In genomic region chr6:158255280-158255973, GRCh38 we compare ENCODE assay signal across 2 cellular contexts.
TF ChIP-seq lines count a peak whose summit lies in the region.

No MANE protein-coding gene starts in this region.

TF ChIP-seq in HepG2, 621 proteins besides CTCF, POLR2A, EP300 and RAD21 (continued from another document):
- TF ChIP-seq, protein P1, sequence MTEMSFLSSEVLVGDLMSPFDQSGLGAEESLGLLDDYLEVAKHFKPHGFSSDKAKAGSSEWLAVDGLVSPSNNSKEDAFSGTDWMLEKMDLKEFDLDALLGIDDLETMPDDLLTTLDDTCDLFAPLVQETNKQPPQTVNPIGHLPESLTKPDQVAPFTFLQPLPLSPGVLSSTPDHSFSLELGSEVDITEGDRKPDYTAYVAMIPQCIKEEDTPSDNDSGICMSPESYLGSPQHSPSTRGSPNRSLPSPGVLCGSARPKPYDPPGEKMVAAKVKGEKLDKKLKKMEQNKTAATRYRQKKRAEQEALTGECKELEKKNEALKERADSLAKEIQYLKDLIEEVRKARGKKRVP (CRISPR knock-in tag; IDR thresholded peaks at IDR 0.05) = peak in 1 of 2 experiments; percentile 72; a peak in 2 of 4 replicates
- TF ChIP-seq AGO1 (IDR thresholded peaks at IDR 0.05; ENCODE audit: low read depth, low read length, poor library complexity, severe bottlenecking) (no peak), ZFAT (CRISPR knock-in tag; conservative IDR thresholded peaks at IDR 0.05) (no peak), ZNF337 (CRISPR knock-in tag; IDR thresholded peaks at IDR 0.05; ENCODE audit: borderline replicate concordance, low read depth) (no peak), RBM39 (IDR thresholded peaks at IDR 0.05; ENCODE audit: low read depth, low read length, poor library complexity, severe bottlenecking) (no peak)
TF ChIP-seq in HepG2: peak in this region for 2.

TF ChIP-seq in WTC11, 78 proteins besides CTCF, POLR2A, EP300 and RAD21 (continued from another document):
- TF ChIP-seq, protein P2, sequence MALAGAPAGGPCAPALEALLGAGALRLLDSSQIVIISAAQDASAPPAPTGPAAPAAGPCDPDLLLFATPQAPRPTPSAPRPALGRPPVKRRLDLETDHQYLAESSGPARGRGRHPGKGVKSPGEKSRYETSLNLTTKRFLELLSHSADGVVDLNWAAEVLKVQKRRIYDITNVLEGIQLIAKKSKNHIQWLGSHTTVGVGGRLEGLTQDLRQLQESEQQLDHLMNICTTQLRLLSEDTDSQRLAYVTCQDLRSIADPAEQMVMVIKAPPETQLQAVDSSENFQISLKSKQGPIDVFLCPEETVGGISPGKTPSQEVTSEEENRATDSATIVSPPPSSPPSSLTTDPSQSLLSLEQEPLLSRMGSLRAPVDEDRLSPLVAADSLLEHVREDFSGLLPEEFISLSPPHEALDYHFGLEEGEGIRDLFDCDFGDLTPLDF (CRISPR knock-in tag; IDR thresholded peaks at IDR 0.05) = no peak
- TF ChIP-seq, protein P3, sequence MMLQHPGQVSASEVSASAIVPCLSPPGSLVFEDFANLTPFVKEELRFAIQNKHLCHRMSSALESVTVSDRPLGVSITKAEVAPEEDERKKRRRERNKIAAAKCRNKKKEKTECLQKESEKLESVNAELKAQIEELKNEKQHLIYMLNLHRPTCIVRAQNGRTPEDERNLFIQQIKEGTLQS (CRISPR knock-in tag; conservative IDR thresholded peaks at IDR 0.05) = no peak
- TF ChIP-seq CREB1 (CRISPR knock-in tag; IDR thresholded peaks at IDR 0.05) = no peak
- TF ChIP-seq ZBTB21 (CRISPR knock-in tag; IDR thresholded peaks at IDR 0.05; ENCODE audit: borderline replicate concordance) = no peak
- no peak for TF ChIP-seq TEAD1 (CRISPR knock-in tag; IDR thresholded peaks at IDR 0.05)
- no peak for TF ChIP-seq ZNF232 (CRISPR knock-in tag; IDR thresholded peaks at IDR 0.05)
- TF ChIP-seq NR1H2 (CRISPR knock-in tag; IDR thresholded peaks at IDR 0.05) = no peak
- no peak for TF ChIP-seq ZSCAN18 (CRISPR knock-in tag; IDR thresholded peaks at IDR 0.05)
- TF ChIP-seq PRRX2 (CRISPR knock-in tag; IDR thresholded peaks at IDR 0.05) = no peak
- no peak for TF ChIP-seq STAT6 (CRISPR knock-in tag; conservative IDR thresholded peaks at IDR 0.05; ENCODE audit: low read depth)
- TF ChIP-seq, protein P4, sequence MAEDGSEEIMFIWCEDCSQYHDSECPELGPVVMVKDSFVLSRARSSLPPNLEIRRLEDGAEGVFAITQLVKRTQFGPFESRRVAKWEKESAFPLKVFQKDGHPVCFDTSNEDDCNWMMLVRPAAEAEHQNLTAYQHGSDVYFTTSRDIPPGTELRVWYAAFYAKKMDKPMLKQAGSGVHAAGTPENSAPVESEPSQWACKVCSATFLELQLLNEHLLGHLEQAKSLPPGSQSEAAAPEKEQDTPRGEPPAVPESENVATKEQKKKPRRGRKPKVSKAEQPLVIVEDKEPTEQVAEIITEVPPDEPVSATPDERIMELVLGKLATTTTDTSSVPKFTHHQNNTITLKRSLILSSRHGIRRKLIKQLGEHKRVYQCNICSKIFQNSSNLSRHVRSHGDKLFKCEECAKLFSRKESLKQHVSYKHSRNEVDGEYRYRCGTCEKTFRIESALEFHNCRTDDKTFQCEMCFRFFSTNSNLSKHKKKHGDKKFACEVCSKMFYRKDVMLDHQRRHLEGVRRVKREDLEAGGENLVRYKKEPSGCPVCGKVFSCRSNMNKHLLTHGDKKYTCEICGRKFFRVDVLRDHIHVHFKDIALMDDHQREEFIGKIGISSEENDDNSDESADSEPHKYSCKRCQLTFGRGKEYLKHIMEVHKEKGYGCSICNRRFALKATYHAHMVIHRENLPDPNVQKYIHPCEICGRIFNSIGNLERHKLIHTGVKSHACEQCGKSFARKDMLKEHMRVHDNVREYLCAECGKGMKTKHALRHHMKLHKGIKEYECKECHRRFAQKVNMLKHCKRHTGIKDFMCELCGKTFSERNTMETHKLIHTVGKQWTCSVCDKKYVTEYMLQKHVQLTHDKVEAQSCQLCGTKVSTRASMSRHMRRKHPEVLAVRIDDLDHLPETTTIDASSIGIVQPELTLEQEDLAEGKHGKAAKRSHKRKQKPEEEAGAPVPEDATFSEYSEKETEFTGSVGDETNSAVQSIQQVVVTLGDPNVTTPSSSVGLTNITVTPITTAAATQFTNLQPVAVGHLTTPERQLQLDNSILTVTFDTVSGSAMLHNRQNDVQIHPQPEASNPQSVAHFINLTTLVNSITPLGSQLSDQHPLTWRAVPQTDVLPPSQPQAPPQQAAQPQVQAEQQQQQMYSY (CRISPR knock-in tag; IDR thresholded peaks at IDR 0.05) = no peak
- TF ChIP-seq OVOL2 (CRISPR knock-in tag; IDR thresholded peaks at IDR 0.05; ENCODE audit: borderline replicate concordance) = no peak
- no peak for TF ChIP-seq ZNF512 (CRISPR knock-in tag; IDR thresholded peaks at IDR 0.05; ENCODE audit: borderline replicate concordance)
- TF ChIP-seq, protein P5, sequence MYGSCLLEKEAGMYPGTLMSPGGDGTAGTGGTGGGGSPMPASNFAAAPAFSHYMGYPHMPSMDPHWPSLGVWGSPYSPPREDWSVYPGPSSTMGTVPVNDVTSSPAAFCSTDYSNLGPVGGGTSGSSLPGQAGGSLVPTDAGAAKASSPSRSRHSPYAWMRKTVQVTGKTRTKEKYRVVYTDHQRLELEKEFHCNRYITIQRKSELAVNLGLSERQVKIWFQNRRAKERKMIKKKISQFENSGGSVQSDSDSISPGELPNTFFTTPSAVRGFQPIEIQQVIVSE (CRISPR knock-in tag; IDR thresholded peaks at IDR 0.05; ENCODE audit: borderline replicate concordance) = no peak
- TF ChIP-seq CREM (CRISPR knock-in tag; IDR thresholded peaks at IDR 0.05) = no peak
TF ChIP-seq in WTC11: peak in this region for 0.
